Comparison of ENCODE assay signal across 8 cellular contexts in the genomic region with DNA sequence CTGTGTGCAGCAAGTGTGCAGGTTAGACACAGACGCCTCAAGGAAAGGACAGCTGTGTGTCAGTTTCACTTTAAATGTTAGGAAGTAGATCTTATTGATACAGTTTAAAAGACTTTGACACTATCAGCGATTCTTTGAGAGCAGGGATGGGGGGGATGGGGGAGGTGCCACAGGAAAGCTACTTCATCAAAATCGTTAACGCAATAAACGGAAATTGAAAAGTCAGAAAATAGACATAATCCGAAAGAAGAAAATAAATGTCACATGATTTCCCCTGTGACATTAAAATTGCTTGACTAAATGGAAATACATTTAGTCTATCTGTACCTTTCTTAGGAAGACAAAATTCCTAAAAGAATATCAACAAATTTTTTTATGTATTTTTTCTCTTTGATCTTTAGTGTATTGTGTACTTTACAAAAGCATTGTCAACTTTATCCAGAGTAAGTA.
DNase-seq lines count a peak whose midpoint lies in the region; FAIRE-seq and TF ChIP-seq lines count a peak whose summit lies in the region.

No MANE protein-coding gene starts in this region.

- DNase-seq in LNCaP clone FGC (ENCODE audit: low read depth) (no peak), caudate nucleus (lab: John Stamatoyannopoulos, UW) (no peak), D721Med (ENCODE audit: insufficient read length, low spot score) (no peak), NCI-H446 treated with DMSO at 0.1 percent for 48 hours (lab: John Stamatoyannopoulos, UW) (no peak), GM10266 (ENCODE audit: extremely low spot score) (no peak)
- DNase-seq in effector CD4-positive, alpha-beta T cell = no peak

- peak overlapping the region; percentile 94 for H3K4me3 ChIP-seq in ACC112 (ENCODE audit: low read depth, low read length)
- peak overlapping the region; percentile 69 for H3K4me3 ChIP-seq in LNCaP clone FGC (ENCODE audit: low read depth, low read length)
- H3K4me3 ChIP-seq in muscle layer of duodenum (ENCODE audit: low read depth in 1 of 2, low read length in 2 of 2) = peak overlapping the region; percentile 95 to 97

- TF ChIP-seq CTCF in LNCaP clone FGC (IDR thresholded peaks at IDR 0.05; ENCODE audit: control insufficient read depth, extremely low read depth, insufficient read depth) (no peak), D721Med (IDR thresholded peaks at IDR 0.05; ENCODE audit: insufficient read depth, missing control alignments) (no peak), GM10266 (IDR thresholded peaks at IDR 0.05; ENCODE audit: control insufficient read depth, insufficient read depth, low read depth, missing control alignments) (no peak)

- H3K27me3 ChIP-seq in ACC112 (ENCODE audit: insufficient read depth, low read length) (no peaks in the 10 kb centered on the region), muscle layer of duodenum (ENCODE audit: low read depth, low read length) (no peaks in the 10 kb centered on the region)

- H3K79me2 ChIP-seq in ACC112 (ENCODE audit: control insufficient read depth, insufficient read depth, low read length, unreplicated experiment) = peaks cover 3% of the 10 kb centered on the region

- peak overlapping the region; percentile 77 for H2AFZ ChIP-seq in ACC112 (ENCODE audit: low read length, unreplicated experiment)

- peaks cover 6% of the 10 kb centered on the region for H3K4me1 ChIP-seq in ACC112 (ENCODE audit: control insufficient read depth, insufficient read depth, low read length, unreplicated experiment)
- H3K4me1 ChIP-seq in muscle layer of duodenum (ENCODE audit: control insufficient read depth in 1 of 2, insufficient read depth in 2 of 2, low read length in 2 of 2) = no peaks in the 10 kb centered on the region

- no peaks in the 10 kb centered on the region for H3K36me3 ChIP-seq in ACC112 (ENCODE audit: insufficient read depth, low read length)
- no peaks in the 10 kb centered on the region for H3K36me3 ChIP-seq in muscle layer of duodenum (ENCODE audit: control insufficient read depth in 1 of 2, insufficient read depth in 2 of 2, low read length in 2 of 2)

- no peak for FAIRE-seq in D721Med (lab: Jason Lieb, UNC)

- peak overlapping the region; percentile 75; the same call in 1 of the 2 replicates for H3K27ac ChIP-seq in ACC112 (ENCODE audit: low read depth, low read length)
- peak overlapping the region; percentile 63 for H3K27ac ChIP-seq in caudate nucleus (ENCODE audit: low read depth, low read length)
- H3K27ac ChIP-seq in muscle layer of duodenum (ENCODE audit: low read length) = peak overlapping the region; percentile 88

- no peaks in the 10 kb centered on the region for H3K9me3 ChIP-seq in muscle layer of duodenum (ENCODE audit: control insufficient read depth in 1 of 2, low read length in 2 of 2)
